8 cellular contexts compared by ENCODE assay signal in genomic region chr6:28252507-28252975, GRCh38. TPM values are rescaled to one million over a fixed set of nuclear protein-coding genes. Genes with fewer than 3 reads are reported as not detected.
DNase-seq lines count a peak whose midpoint lies in the region; ATAC-seq and TF ChIP-seq lines count a peak whose summit lies in the region.

No MANE protein-coding gene starts in this region.

- H3K27me3 Mint-ChIP-seq in activated B cell treated with CpG ODN at 0.5 μM for 24 hours = peaks cover 2% of the 10 kb centered on the region

- TF ChIP-seq CTCF in DND-41 (IDR thresholded peaks at IDR 0.05; ENCODE audit: borderline replicate concordance, extremely low read depth, low read length, poor library complexity, severe bottlenecking) (no peak), activated B cell treated with CpG ODN at 0.5 μM for 24 hours (IDR thresholded peaks at IDR 0.05) (no peak), heart left ventricle (IDR thresholded peaks at IDR 0.05) (no peak), GM10266 (IDR thresholded peaks at IDR 0.05; ENCODE audit: control insufficient read depth, insufficient read depth, low read depth, missing control alignments) (no peak)

- WGBS in heart left ventricle, 4 donors = 22 to 30% (median 24%) methylated on average over 3 of the region's 3 CpGs

- intact Hi-C loops in activated B cell treated with CpG ODN at 0.5 μM for 24 hours (cut with micrococcal nuclease) (loop anchor here (1.0 to 2.0 kb wide), 8 partner anchors 15 to 147 kb away; partner anchors contain the start of genes PGBD1, ZKSCAN8, ZSCAN12 and ZSCAN16), heart left ventricle (cut with DNase I) (loop anchor here in 6 of 10 donors (2.0 to 10.0 kb wide), 6 partner anchors 28 to 118 kb away; partner anchors contain the start of genes ZSCAN31 (in 1 of the 6) and ZSCAN9 (in 1 of the 6))

- no peaks in the 10 kb centered on the region for H3K9me3 ChIP-seq in DND-41 (ENCODE audit: insufficient read depth, low read length, severe bottlenecking)
- H3K9me3 ChIP-seq in heart left ventricle = no peaks in the 10 kb centered on the region
- H3K9me3 ChIP-seq in skeletal muscle tissue (ENCODE audit: control insufficient read depth in 3 of 3, low read length in 3 of 3) = no peaks in the 10 kb centered on the region

- H3K9me3 Mint-ChIP-seq in activated B cell treated with CpG ODN at 0.5 μM for 24 hours = no peaks in the 10 kb centered on the region

- H3K4me1 ChIP-seq in DND-41 (ENCODE audit: insufficient read depth, low read length) (peaks cover 27% of the 10 kb centered on the region), heart left ventricle (peaks cover 6 to 32% (median 15%) of the 10 kb centered on the region in 12 donors), skeletal muscle tissue (ENCODE audit: control insufficient read depth in 3 of 3, insufficient read depth in 3 of 3, low read length in 3 of 3) (peaks cover 13 to 14% (median 13%) of the 10 kb centered on the region in 3 donors)

- ATAC-seq in DND-41 (ENCODE audit: insufficient read depth, low read depth) (peak; percentile 17; the same call in 2 of the 3 replicates), HG02610 (IDR thresholded peaks at IDR 0.05; ENCODE audit: unreplicated experiment) (peak; percentile 14), activated B cell treated with CpG ODN at 0.5 μM for 24 hours (ENCODE audit: low read depth) (no peak), heart left ventricle (peak in 3 of 4 donors; percentile 27 to 40 (median 36))

- peak overlapping the region; percentile 94 for H2AFZ ChIP-seq in DND-41 (ENCODE audit: low read depth, low read length)

- peaks cover 30% of the 10 kb centered on the region for H3K4me1 Mint-ChIP-seq in activated B cell treated with CpG ODN at 0.5 μM for 24 hours

- peak overlapping the region; percentile 86 for H3K27ac ChIP-seq in DND-41 (ENCODE audit: low read length)
- peak overlapping the region in 11 of 12 donors; percentile 9 to 83 (median 58) for H3K27ac ChIP-seq in heart left ventricle
- peak overlapping the region; percentile 6 for H3K27ac ChIP-seq in skeletal muscle tissue (ENCODE audit: low read depth, low read length)

- H3K27me3 ChIP-seq in DND-41 (ENCODE audit: insufficient read depth, low read length, poor library complexity) (no peaks in the 10 kb centered on the region), heart left ventricle (no peaks in the 10 kb centered on the region), skeletal muscle tissue (ENCODE audit: control insufficient read depth in 3 of 3, insufficient read depth in 3 of 3, low read length in 3 of 3) (peaks cover 0 to 8% (median 4%) of the 10 kb centered on the region in 3 donors)

- peak overlapping the region; percentile 95 for H3K4me3 Mint-ChIP-seq in activated B cell treated with CpG ODN at 0.5 μM for 24 hours

- peaks cover 22% of the 10 kb centered on the region for H3K79me2 ChIP-seq in DND-41 (ENCODE audit: insufficient read depth, low read length)

- H3K36me3 ChIP-seq in DND-41 (ENCODE audit: insufficient read depth, low read length) (peaks cover 8% of the 10 kb centered on the region), heart left ventricle (peaks cover 0 to 23% (median 18%) of the 10 kb centered on the region in 9 donors), skeletal muscle tissue (ENCODE audit: control insufficient read depth in 3 of 3, insufficient read depth in 3 of 3, low read length in 3 of 3) (peaks cover 0 to 14% (median 9%) of the 10 kb centered on the region in 3 donors)

- peak overlapping the region; percentile 80 for H3K27ac Mint-ChIP-seq in activated B cell treated with CpG ODN at 0.5 μM for 24 hours

- H3K4me3 ChIP-seq in DND-41 (ENCODE audit: low read depth in 1 of 2, low read length in 2 of 2) (peak overlapping the region; percentile 94), heart left ventricle (peak overlapping the region; percentile 54 to 87 (median 78)), skeletal muscle tissue (ENCODE audit: low read length in 3 of 3) (peak overlapping the region; percentile 91 to 99 (median 94))

- H3K9ac ChIP-seq in DND-41 (ENCODE audit: low read depth, low read length) = peak overlapping the region; percentile 83
- peak overlapping the region; percentile 75 to 93 (median 88) for H3K9ac ChIP-seq in skeletal muscle tissue (ENCODE audit: low read depth in 1 of 3, low read length in 3 of 3)

- H3K36me3 Mint-ChIP-seq in activated B cell treated with CpG ODN at 0.5 μM for 24 hours (ENCODE audit: low read depth) = peaks cover 23% of the 10 kb centered on the region

- TF ChIP-seq POLR2A in heart left ventricle (IDR thresholded peaks at IDR 0.05) = no peak

- POLR2A ChIA-PET in activated B cell treated with CpG ODN at 0.5 μM for 24 hours (lab: Charles Lee) = interaction anchor here (0.6 to 3.8 kb wide), 14 partner anchors 9 to 420 kb away, joined by 3 to 63 read pairs (median 7); partner anchors contain the start of genes ZKSCAN8, ZSCAN12, ZSCAN16 and ZSCAN26

- peak; percentile 7 for DNase-seq in DND-41
- no peak for DNase-seq in activated B cell treated with CpG ODN at 0.5 μM for 24 hours
- DNase-seq in heart left ventricle = no peak
- no peak for DNase-seq in NCI-H524 (lab: John Stamatoyannopoulos, UW)
- no peak for DNase-seq in glomerular visceral epithelial cell (ENCODE audit: extremely low spot score)
- DNase-seq in GM10266 (ENCODE audit: extremely low spot score) = no peak

- H3K4me2 ChIP-seq in DND-41 (ENCODE audit: insufficient read depth, low read length) = peak overlapping the region; percentile 82

- no peaks in the 10 kb centered on the region for H4K20me1 ChIP-seq in DND-41 (ENCODE audit: insufficient read depth, low read length)

- CTCF ChIA-PET in activated B cell treated with CpG ODN at 0.5 μM for 24 hours (lab: Charles Lee) = interaction anchor here (1.0 to 1.9 kb wide), 4 partner anchors 15 to 148 kb away, joined by 3 to 8 read pairs (median 6); partner anchors contain the start of gene ZSCAN26

RNA-seq across cellular contexts. Expression of gene ZKSCAN4, which starts 0.5 kb away (rescaled TPM):
- 10.5 and 11.1 TPM in 2 replicates for total RNA-seq in activated B cell treated with CpG ODN at 0.5 μM for 24 hours
- 1 to 10 TPM; 2.1 to 5.0 (median 2.5) TPM for total RNA-seq in heart left ventricle
- 1 to 10 TPM; 1.5 to 2.2 TPM for polyA plus RNA-seq in heart left ventricle
- 8.4 TPM for total RNA-seq in skeletal muscle tissue

RNA-seq across cellular contexts. Expression of gene NKAPL, which starts 6.6 kb away (rescaled TPM):
- 0.29 and 0.35 TPM in 2 replicates for total RNA-seq in activated B cell treated with CpG ODN at 0.5 μM for 24 hours
- total RNA-seq in heart left ventricle = 1 to 10 TPM; 3.3 to 8.4 (median 5.2) TPM
- 1 to 10 TPM; 5.8 to 7.2 TPM for polyA plus RNA-seq in heart left ventricle
- total RNA-seq in skeletal muscle tissue = 0.52 TPM

RNA-seq across cellular contexts. Expression of gene ZSCAN26, which starts 14.4 kb away (rescaled TPM):
- total RNA-seq in activated B cell treated with CpG ODN at 0.5 μM for 24 hours (16.0 and 17.8 TPM in 2 replicates), heart left ventricle (10 to 100 TPM in 8 of 9 donors, 1 to 10 TPM in 1; 9.8 to 16.4 (median 12.2) TPM), skeletal muscle tissue (15.7 TPM)
- 1 to 10 TPM; 8.1 to 8.3 TPM for polyA plus RNA-seq in heart left ventricle

RNA-seq across cellular contexts. Expression of gene ZSCAN9, which starts 27.5 kb away (rescaled TPM):
- total RNA-seq in activated B cell treated with CpG ODN at 0.5 μM for 24 hours (25.9 and 30.3 TPM in 2 replicates), heart left ventricle (10 to 100 TPM in 2 of 9 donors, 1 to 10 TPM in 7; 6.8 to 12.6 (median 7.9) TPM), skeletal muscle tissue (18.8 TPM)
- polyA plus RNA-seq in heart left ventricle = 10 to 100 TPM in 1 of 2 donors, 1 to 10 TPM in 1; 5.8 to 10.2 TPM

RNA-seq across cellular contexts. Expression of gene PGBD1, which starts 28.8 kb away (rescaled TPM):
- total RNA-seq in activated B cell treated with CpG ODN at 0.5 μM for 24 hours (1.8 and 1.9 TPM in 2 replicates), heart left ventricle (1 to 10 TPM; 2.5 to 3.8 (median 2.9) TPM), skeletal muscle tissue (4.2 TPM)
- 1 to 10 TPM; 1.7 to 4.6 TPM for polyA plus RNA-seq in heart left ventricle

Comparison
In these comparisons a context has a peak if more than half of its experiments do, and no peak if none do; other contexts are left out.
1. H3K27ac ChIP-seq: peak in every context shown above with its lines; median percentile 86 in DND-41; 58 in heart left ventricle; 6 in skeletal muscle tissue.